Comparison of ENCODE assay signal across 9 cellular contexts in the genomic region with DNA sequence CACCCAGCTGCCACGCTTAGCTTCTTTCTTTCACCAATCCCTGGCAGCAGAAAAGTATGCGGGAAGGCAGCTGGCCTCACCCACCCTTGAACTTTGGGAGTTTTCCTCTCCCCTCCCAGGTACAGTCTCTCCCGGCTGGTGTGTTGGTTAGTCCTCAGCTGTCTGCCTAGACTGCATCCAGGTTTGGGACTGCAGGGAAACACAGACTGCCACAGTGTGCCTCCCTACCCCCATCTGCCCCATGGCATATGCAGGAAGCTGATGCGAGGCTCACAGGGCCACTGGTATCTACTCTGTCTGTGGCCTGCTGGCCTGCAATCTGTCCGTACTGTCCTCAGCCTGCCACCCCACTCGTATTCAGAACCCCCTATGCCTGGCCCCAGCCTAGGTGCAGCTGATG. TPM values are rescaled to one million over a fixed set of nuclear protein-coding genes. Genes with fewer than 3 reads are reported as not detected.
DNase-seq lines count a peak whose midpoint lies in the region; ATAC-seq, FAIRE-seq and TF ChIP-seq lines count a peak whose summit lies in the region.
"Had no signal": no experiment of that assay in that cellular context is flagged by ENCODE, and none has a peak within 500 bp of the region (broad histone marks: within the 10 kb centered on the region; RNA-seq: fewer than 3 reads in every experiment).

No MANE protein-coding gene starts in this region.

- H3K27ac ChIP-seq in MM.1S (ENCODE audit: low read length) (no peak overlapping the region), coronary artery (peak overlapping the region; percentile 95 to 99), suprapubic skin (peak overlapping the region; percentile 99), pancreas (no peak overlapping the region)

- no peaks in the 10 kb centered on the region for H3K9me2 ChIP-seq in MM.1S (replicated peaks; ENCODE audit: insufficient read depth, low read length)

- H3K9ac ChIP-seq in MM.1S (ENCODE audit: low read length), result no peak overlapping the region

- H3F3A ChIP-seq in MM.1S (ENCODE audit: insufficient read depth, low read length), result 0 out of 2 replicates have a peak, but pooled peaks cover 3% of the 10 kb centered on the region

- no peaks in the 10 kb centered on the region for H3K36me3 ChIP-seq in MM.1S (replicated peaks; ENCODE audit: insufficient read depth, low read length)
- no peaks in the 10 kb centered on the region for H3K36me3 ChIP-seq in suprapubic skin
- no peaks in the 10 kb centered on the region for H3K36me3 ChIP-seq in pancreas

- H3K4me2 ChIP-seq in MM.1S (ENCODE audit: low read depth, low read length), result peak overlapping the region; percentile 63

- DNase-seq in MM.1S (no peak), coronary artery (ENCODE audit: low spot score) (no peak), mesothelial cell of epicardium (ENCODE audit: low spot score in 2 of 2, unreplicated experiment in 2 of 2) (no peak), suprapubic skin (ENCODE audit: low spot score in 2 of 2) (no peak), pancreas (no peak), NCI-H1105 (lab: John Stamatoyannopoulos, UW) (no peak)
- DNase-seq: central memory CD4-positive, alpha-beta T cell had no signal

- no peak overlapping the region for H2AFZ ChIP-seq in MM.1S (ENCODE audit: low read length)

- peak overlapping the region; percentile 99 for H3K4me3 ChIP-seq in MM.1S (ENCODE audit: low read length)
- peak overlapping the region; percentile 98 for H3K4me3 ChIP-seq in coronary artery
- H3K4me3 ChIP-seq in suprapubic skin, result peak overlapping the region; percentile 100
- H3K4me3 ChIP-seq in pancreas, result peak overlapping the region in 1 of 4 donors; percentile 96

- H3K27ac Mint-ChIP-seq in mesothelial cell of epicardium, result no peak overlapping the region

- no peak for ATAC-seq in pancreas
- no peak for ATAC-seq in GM18870 (IDR thresholded peaks at IDR 0.05; ENCODE audit: unreplicated experiment)

- no peak for FAIRE-seq in pancreas (lab: Jason Lieb, UNC)
- FAIRE-seq: H54 had no signal

- H4K20me1 ChIP-seq in MM.1S (ENCODE audit: insufficient read depth, low read length), result no peaks in the 10 kb centered on the region

- 27% methylated on average over 6 of the region's 6 CpGs for WGBS in suprapubic skin
- 74 to 79% methylated on average over 6 of the region's 6 CpGs for WGBS in pancreas, 2 donors

- intact Hi-C loops in pancreas (cut with DNase I), result no loop called here

- H3K36me3 Mint-ChIP-seq in mesothelial cell of epicardium, result no peaks in the 10 kb centered on the region

- no peak for TF ChIP-seq CTCF in MM.1S (IDR thresholded peaks at IDR 0.05; ENCODE audit: low read length)
- no peak for TF ChIP-seq CTCF in coronary artery (IDR thresholded peaks at IDR 0.05)
- no peak for TF ChIP-seq CTCF in mesothelial cell of epicardium (IDR thresholded peaks at IDR 0.05; ENCODE audit: unreplicated experiment)
- TF ChIP-seq CTCF in suprapubic skin (IDR thresholded peaks at IDR 0.05), result no peak
- TF ChIP-seq CTCF in pancreas (IDR thresholded peaks at IDR 0.05), result no peak

- H3K4me3 Mint-ChIP-seq in mesothelial cell of epicardium, result peak overlapping the region; percentile 6

- H3K4me1 ChIP-seq in MM.1S (ENCODE audit: low read length), result peaks cover 27% of the 10 kb centered on the region
- peaks cover 83% of the 10 kb centered on the region for H3K4me1 ChIP-seq in suprapubic skin
- peaks cover 0 to 21% (median 4%) of the 10 kb centered on the region in 3 donors for H3K4me1 ChIP-seq in pancreas

- no peaks in the 10 kb centered on the region for H3K9me3 Mint-ChIP-seq in mesothelial cell of epicardium

- no peaks in the 10 kb centered on the region for H3K9me3 ChIP-seq in MM.1S (replicated peaks; ENCODE audit: insufficient read depth, low read length)
- no peaks in the 10 kb centered on the region for H3K9me3 ChIP-seq in suprapubic skin
- no peaks in the 10 kb centered on the region for H3K9me3 ChIP-seq in pancreas

- H3K4me1 Mint-ChIP-seq in mesothelial cell of epicardium, result peaks cover 39% of the 10 kb centered on the region

- no peaks in the 10 kb centered on the region for H3K27me3 ChIP-seq in MM.1S (replicated peaks; ENCODE audit: insufficient read depth, low read length)
- H3K27me3 ChIP-seq in suprapubic skin, result no peaks in the 10 kb centered on the region
- H3K27me3 ChIP-seq in pancreas, result no peaks in the 10 kb centered on the region

- peaks cover 55% of the 10 kb centered on the region for H3K27me3 Mint-ChIP-seq in mesothelial cell of epicardium (ENCODE audit: low read depth)

- H3K79me2 ChIP-seq in MM.1S (ENCODE audit: low read length), result peaks cover 71% of the 10 kb centered on the region

- no peak for TF ChIP-seq EP300 in suprapubic skin (IDR thresholded peaks at IDR 0.05)

- no peak for TF ChIP-seq POLR2A in suprapubic skin (IDR thresholded peaks at IDR 0.05)

RNA-seq across cellular contexts. Expression of a gene that starts 2.1 kb away (rescaled TPM):
- 20.0 to 22.6 TPM (median 22.3 TPM) in 3 replicates for total RNA-seq in mesothelial cell of epicardium
- 100 to 1,000 TPM; 420 to 548 (median 475) TPM for total RNA-seq in suprapubic skin
- total RNA-seq in pancreas, result 100 to 1,000 TPM in 1 of 6 donors, 10 to 100 TPM in 5; 28.6 to 108 (median 33.8) TPM
- polyA plus RNA-seq in pancreas, result 10 to 100 TPM; 25.1 to 85.6 TPM

Comparison
In these comparisons a context has a peak if more than half of its experiments do, and no peak if none do; other contexts are left out.
1. H3K27ac ChIP-seq: peak in coronary artery (2 of 2) and suprapubic skin (single experiment); none in MM.1S (single experiment) and pancreas (0 of 4).